In the genomic region with DNA sequence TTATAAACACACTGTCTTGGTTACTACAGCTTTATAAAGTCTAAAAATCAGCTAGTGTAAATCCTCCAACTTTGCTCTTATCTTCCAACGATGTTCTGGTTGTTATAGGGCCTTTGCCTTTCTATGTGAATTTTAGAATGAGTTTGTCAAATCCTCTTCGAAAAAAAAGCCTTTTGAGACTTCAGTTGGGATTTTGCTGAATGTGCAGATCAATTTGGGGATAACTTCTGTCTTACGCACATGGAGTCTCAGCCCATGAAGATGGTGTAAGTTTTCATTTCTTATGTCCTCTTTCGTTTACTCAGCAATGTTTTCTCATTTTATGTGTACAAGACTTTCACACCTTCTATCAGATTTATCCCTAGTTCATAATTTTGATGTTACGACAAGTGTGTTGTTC, we compare ENCODE assay signal across 39 cellular contexts.
"Had no signal": no experiment of that assay in that cellular context is flagged by ENCODE, and none has a peak within 500 bp of the region (broad histone marks: within the 10 kb centered on the region; RNA-seq: fewer than 3 reads in every experiment).

No MANE protein-coding gene starts in this region.

- H3K4me3 ChIP-seq: ascending aorta, Peyer's patch had no signal

- H3K36me3 ChIP-seq: ascending aorta, Peyer's patch, WERI-Rb-1 had no signal

- H3K27ac Mint-ChIP-seq: activated CD4-positive, alpha-beta memory T cell treated with anti-CD3 and anti-CD28 coated beads, Interleukin-2, amount 10 ng/mL, durations not matched to agents 7 days and 5 days; activated CD8-positive, alpha-beta memory T cell treated with anti-CD3 and anti-CD28 coated beads, Interleukin-2, amount 10 ng/mL, durations not matched to agents 7 days and 5 days; activated naive CD8-positive, alpha-beta T cell treated with anti-CD3 and anti-CD28 coated beads, Interleukin-2, amount 10 ng/mL, durations not matched to agents 7 days and 5 days; activated T-cell treated with anti-CD3 and anti-CD28 coated beads, Interleukin-2, amount 50 U/mL, for 24 hours; activated T-helper 2 cell treated with anti-CD3 and anti-CD28 coated beads, Interferon-gamma antibody, Interleukin-2, Interleukin-4, amounts not matched to agents 10 μg/mL and 5 μg/mL and 100 μg/mL, durations not matched to agents 14 hours and 24 hours and 36 hours had no signal

- H3K4me1 Mint-ChIP-seq: activated naive CD4-positive, alpha-beta T cell treated with anti-CD3 and anti-CD28 coated beads, Interleukin-2, amount 50 U/mL, for 24 hours had no signal

- H3K36me3 Mint-ChIP-seq: activated CD8-positive, alpha-beta memory T cell treated with anti-CD3 and anti-CD28 coated beads, Interleukin-2, amount 10 ng/mL, durations not matched to agents 7 days and 5 days; activated naive CD4-positive, alpha-beta T cell treated with anti-CD3 and anti-CD28 coated beads, Interleukin-2, amount 50 U/mL, for 24 hours; activated naive CD8-positive, alpha-beta T cell treated with anti-CD3 and anti-CD28 coated beads, Interleukin-2, amount 10 ng/mL, durations not matched to agents 7 days and 5 days had no signal

- ATAC-seq: activated CD8-positive, alpha-beta memory T cell treated with anti-CD3 and anti-CD28 coated beads, Interleukin-2, amount 10 ng/mL, durations not matched to agents 7 days and 5 days; PC-3 had no signal

- H3K27me3 ChIP-seq: ascending aorta, Peyer's patch had no signal

- DNase-seq: activated CD4-positive, alpha-beta memory T cell treated with anti-CD3 and anti-CD28 coated beads, Interleukin-2, amount 10 ng/mL, durations not matched to agents 7 days and 5 days; activated CD4-positive, alpha-beta T cell treated with anti-CD3 and anti-CD28 coated beads for 1 hour; activated CD4-positive, alpha-beta T cell treated with anti-CD3 and anti-CD28 coated beads for 48 hours; activated CD4-positive, CD25-positive, alpha-beta regulatory T cell; activated CD8-positive, alpha-beta memory T cell treated with anti-CD3 and anti-CD28 coated beads for 24 hours; activated CD8-positive, alpha-beta memory T cell treated with anti-CD3 and anti-CD28 coated beads, Interleukin-2, amount 10 ng/mL, durations not matched to agents 7 days and 5 days; activated CD8-positive, alpha-beta memory T cell treated with anti-CD3 and anti-CD28 coated beads, Interleukin-2, amount 50 U/mL, for 48 hours; activated gamma-delta T cell; activated naive CD4-positive, alpha-beta T cell treated with Interleukin-2 at 50 U/mL for 16 hours; activated naive CD8-positive, alpha-beta T cell treated with anti-CD3 and anti-CD28 coated beads, Interleukin-2, amount 10 ng/mL, durations not matched to agents 7 days and 5 days; activated T-cell treated with anti-CD3 and anti-CD28 coated beads, Interleukin-2, amount 50 U/mL, for 24 hours; amygdala; Karpas-422; KBM-7; MM.1S; MV-4-11; NCI-H1092 treated with DMSO at 0.1 percent for 48 hours; NCI-H1417; NCI-H146; NCI-H187; NCI-H2029 treated with DMSO at 0.1 percent for 48 hours; NCI-H2107; NCI-H2171; NCI-H510A; NCI-H526; NCI-H748 treated with DMSO at 0.1 percent for 48 hours; NK-92 treated with Interleukin-12 subunit alpha and Interleukin-12 subunit beta, amount 100 ng/mL, for 24 hours; Peyer's patch; Right ventricle myocardium superior; RPMI8226; SW 1271; T-helper 1 cell; T-helper 2 cell; T-helper 9 cell; WERI-Rb-1 had no signal

- H3K9me3 ChIP-seq: Peyer's patch had no signal

- H3K4me1 ChIP-seq: Peyer's patch had no signal

- H3K4me3 Mint-ChIP-seq: activated CD4-positive, alpha-beta memory T cell treated with anti-CD3 and anti-CD28 coated beads, Interleukin-2, amount 10 ng/mL, durations not matched to agents 7 days and 5 days; activated CD8-positive, alpha-beta memory T cell treated with anti-CD3 and anti-CD28 coated beads, Interleukin-2, amount 10 ng/mL, durations not matched to agents 7 days and 5 days; activated naive CD4-positive, alpha-beta T cell treated with anti-CD3 and anti-CD28 coated beads, Interleukin-2, amount 50 U/mL, for 24 hours; activated naive CD8-positive, alpha-beta T cell treated with anti-CD3 and anti-CD28 coated beads, Interleukin-2, amount 10 ng/mL, durations not matched to agents 7 days and 5 days; activated T-cell treated with anti-CD3 and anti-CD28 coated beads, Interleukin-2, amount 50 U/mL, for 24 hours had no signal

- H3K27ac ChIP-seq: ascending aorta, Peyer's patch, WERI-Rb-1 had no signal

- H3K9me3 Mint-ChIP-seq: activated CD4-positive, alpha-beta memory T cell treated with anti-CD3 and anti-CD28 coated beads, Interleukin-2, amount 10 ng/mL, durations not matched to agents 7 days and 5 days; activated naive CD4-positive, alpha-beta T cell treated with anti-CD3 and anti-CD28 coated beads, Interleukin-2, amount 50 U/mL, for 24 hours; activated naive CD8-positive, alpha-beta T cell treated with anti-CD3 and anti-CD28 coated beads, Interleukin-2, amount 10 ng/mL, durations not matched to agents 7 days and 5 days; activated T-helper 2 cell treated with anti-CD3 and anti-CD28 coated beads, Interferon-gamma antibody, Interleukin-2, Interleukin-4, amounts not matched to agents 10 μg/mL and 5 μg/mL and 100 μg/mL, durations not matched to agents 14 hours and 24 hours and 36 hours had no signal
